In genomic region chr6:26387565-26387964, GRCh38 we compare ENCODE assay signal across 1 cellular context.
A peak's percentile ranks its signal among the peaks of the same experiment; 100 is the strongest.
TF ChIP-seq lines count a peak whose summit lies in the region.

No MANE protein-coding gene starts in this region.

TF ChIP-seq in HepG2, 621 proteins besides CTCF, POLR2A, EP300 and RAD21:
- TF ChIP-seq MAFK (conservative IDR thresholded peaks at IDR 0.05 in 1 of 2, IDR thresholded peaks at IDR 0.05 in 1 of 2; ENCODE audit: low read length in 2 of 2) (peak; percentile 32 to 59; a peak in 3 of 4 replicates), RFXANK (CRISPR knock-in tag; IDR thresholded peaks at IDR 0.05) (no peak)
